ENCODE assay signal across 8 cellular contexts in the genomic region with DNA sequence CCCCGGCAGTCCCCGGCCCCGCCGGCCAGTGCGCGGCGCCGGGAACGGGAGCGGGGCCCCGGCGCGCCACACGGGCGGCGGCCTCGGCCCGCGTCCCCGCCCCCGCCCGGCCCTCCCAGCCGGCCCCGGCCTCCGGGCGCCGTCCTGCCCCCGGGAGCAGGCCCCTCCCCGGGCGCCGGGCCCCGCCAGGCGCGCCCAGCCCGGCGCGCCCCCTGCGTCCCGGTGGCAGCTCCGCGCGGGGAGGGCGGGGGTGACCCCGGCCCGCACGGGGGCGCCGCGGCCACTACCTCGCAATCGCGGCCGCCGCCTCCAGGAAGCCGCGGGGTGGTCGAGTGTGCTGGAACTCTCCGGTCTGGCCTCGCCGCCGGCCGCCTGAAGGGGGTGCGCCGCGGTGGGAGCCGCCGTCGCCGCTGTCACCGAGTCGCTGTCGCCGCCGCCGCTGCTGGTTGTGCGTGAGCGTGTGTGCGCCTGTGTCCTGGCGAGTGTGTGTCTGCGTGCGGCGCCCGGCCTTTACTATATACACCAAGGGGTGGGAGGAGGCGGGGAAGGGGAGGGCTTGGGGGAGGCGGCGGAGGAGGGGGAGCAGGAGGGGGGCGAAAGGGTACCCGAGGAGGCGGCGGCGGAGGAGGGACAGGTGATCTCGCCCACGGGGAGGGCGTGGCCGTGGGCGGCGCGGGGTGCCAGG. TPM values are rescaled to one million over a fixed set of nuclear protein-coding genes. Genes with fewer than 3 reads are reported as not detected.
DNase-seq lines count a peak whose midpoint lies in the region; ATAC-seq lines count a peak whose summit lies in the region.

A gene (minus strand): TSS at position 488 of the 685 bp plus-strand sequence. CDS start 59,288 bp downstream, outside the sequence.

- H3K4ac ChIP-seq in trophoblast cell (ENCODE audit: low read depth, low read length) = no peak within 1 kb of the TSS

- H3K27me3 ChIP-seq in trophoblast cell (ENCODE audit: insufficient read depth, low read length) = peaks cover 21% of the 10 kb centered on the region

- H3K14ac ChIP-seq in trophoblast cell (ENCODE audit: low read length) = no peak within 1 kb of the TSS

- no peak within 1 kb of the TSS for H2BK5ac ChIP-seq in trophoblast cell (ENCODE audit: low read depth, low read length, poor library complexity)

- no peaks in the 10 kb centered on the region for H3K9me3 Mint-ChIP-seq in activated T-cell treated with anti-CD3 and anti-CD28 coated beads, Interleukin-2, amount 50 U/mL, for 24 hours

- H3K79me2 ChIP-seq in trophoblast cell (ENCODE audit: control insufficient read depth, insufficient read depth, low read length, poor library complexity) = no peaks in the 10 kb centered on the region

- DNase-seq in activated CD8-positive, alpha-beta memory T cell treated with anti-CD3 and anti-CD28 coated beads, Interleukin-2, amount 50 U/mL, for 48 hours = peak; percentile 51
- DNase-seq in activated CD8-positive, alpha-beta memory T cell treated with anti-CD3 and anti-CD28 coated beads for 24 hours = no peak
- no peak for DNase-seq in activated T-cell treated with anti-CD3 and anti-CD28 coated beads, Interleukin-2, amount 50 U/mL, for 24 hours
- peak; percentile 64 for DNase-seq in Right ventricle myocardium inferior (ENCODE audit: missing footprints)
- DNase-seq in trophoblast cell = peak in 1 of 2 donors; percentile 10
- DNase-seq in cortex of kidney (lab: John Stamatoyannopoulos, UW) = no peak
- DNase-seq in NCI-H1092 (lab: John Stamatoyannopoulos, UW) = no peak

- H2BK120ac ChIP-seq in trophoblast cell (ENCODE audit: insufficient read depth, low read length, poor library complexity) = no peak within 1 kb of the TSS

- H3K79me1 ChIP-seq in trophoblast cell (ENCODE audit: low read length) = no peaks in the 10 kb centered on the region

- no peaks in the 10 kb centered on the region for H3K9me3 ChIP-seq in trophoblast cell (ENCODE audit: insufficient read depth, low read depth, low read length)

- H3K9ac ChIP-seq in trophoblast cell (ENCODE audit: low read length) = no peak within 1 kb of the TSS

- ATAC-seq in Right ventricle myocardium inferior (peak; percentile 66), GM19467 (IDR thresholded peaks at IDR 0.05; ENCODE audit: unreplicated experiment) (no peak)

- peak within 1 kb of the TSS; percentile 65 for H3K4me3 Mint-ChIP-seq in activated T-cell treated with anti-CD3 and anti-CD28 coated beads, Interleukin-2, amount 50 U/mL, for 24 hours

- intact Hi-C loops in Right ventricle myocardium inferior (cut with DNase I) = loop anchor here (5.0 kb wide), 1 partner anchor 49 kb away; no protein-coding TSS in a partner anchor

- no peaks in the 10 kb centered on the region for H3K36me3 ChIP-seq in trophoblast cell (ENCODE audit: control insufficient read depth in 1 of 2, insufficient read depth in 2 of 2, low read length in 2 of 2)

- H4K8ac ChIP-seq in trophoblast cell (ENCODE audit: low read depth, low read length) = no peak within 1 kb of the TSS

- no peaks in the 10 kb centered on the region for H3K4me1 ChIP-seq in trophoblast cell (ENCODE audit: control insufficient read depth in 1 of 2, insufficient read depth in 2 of 2, low read length in 2 of 2)

- H3K18ac ChIP-seq in trophoblast cell (ENCODE audit: low read length) = no peak within 1 kb of the TSS

- H3K36me3 Mint-ChIP-seq in activated T-cell treated with anti-CD3 and anti-CD28 coated beads, Interleukin-2, amount 50 U/mL, for 24 hours (ENCODE audit: low read depth) = no peaks in the 10 kb centered on the region

- H3K27ac Mint-ChIP-seq in activated T-cell treated with anti-CD3 and anti-CD28 coated beads, Interleukin-2, amount 50 U/mL, for 24 hours = no peak within 1 kb of the TSS

- peaks cover 10% of the 10 kb centered on the region for H3K4me1 Mint-ChIP-seq in activated T-cell treated with anti-CD3 and anti-CD28 coated beads, Interleukin-2, amount 50 U/mL, for 24 hours (ENCODE audit: low read depth)

- no peak within 1 kb of the TSS for H3K27ac ChIP-seq in trophoblast cell (ENCODE audit: low read depth, low read length)

- peak within 1 kb of the TSS; percentile 73 for H3K4me2 ChIP-seq in trophoblast cell (ENCODE audit: low read length)

- H3K23ac ChIP-seq in trophoblast cell (ENCODE audit: low read length) = no peak within 1 kb of the TSS

- peak within 1 kb of the TSS; percentile 17 for H2AFZ ChIP-seq in trophoblast cell (ENCODE audit: insufficient read depth, low read length, poor library complexity)

- peaks cover 60% of the 10 kb centered on the region for H3K27me3 Mint-ChIP-seq in activated T-cell treated with anti-CD3 and anti-CD28 coated beads, Interleukin-2, amount 50 U/mL, for 24 hours

- H4K91ac ChIP-seq in trophoblast cell (ENCODE audit: low read depth, low read length) = no peak within 1 kb of the TSS

- H4K12ac ChIP-seq in trophoblast cell (ENCODE audit: low read depth, low read length) = no peak within 1 kb of the TSS

- no CpG with 5 or more reads among the region's 98 CpGs for WGBS in trophoblast cell (ENCODE audit: extremely low coverage, insufficient coverage, insufficient read length)

- peak within 1 kb of the TSS; percentile 62 for H3K4me3 ChIP-seq in trophoblast cell (ENCODE audit: low read depth, low read length)

- no peak within 1 kb of the TSS for H2AK5ac ChIP-seq in trophoblast cell (ENCODE audit: low read length)

- H2BK12ac ChIP-seq in trophoblast cell (ENCODE audit: low read length) = no peak within 1 kb of the TSS

RNA-seq across cellular contexts. Expression of the gene that starts here (rescaled TPM):
- 19.1 TPM for total RNA-seq in Right ventricle myocardium inferior
- polyA plus RNA-seq in trophoblast cell (2013) = 0.44 and 0.53 TPM in 2 replicates

Comparison
In these comparisons a context has a peak if more than half of its experiments do, and no peak if none do; other contexts are left out.
1. DNase-seq: peak in activated CD8-positive, alpha-beta memory T cell treated with anti-CD3 and anti-CD28 coated beads, Interleukin-2, amount 50 U/mL, for 48 hours (single experiment) and Right ventricle myocardium inferior (single experiment); none in activated CD8-positive, alpha-beta memory T cell treated with anti-CD3 and anti-CD28 coated beads for 24 hours (single experiment), activated T-cell treated with anti-CD3 and anti-CD28 coated beads, Interleukin-2, amount 50 U/mL, for 24 hours (single experiment), cortex of kidney (single experiment) and NCI-H1092 (single experiment).